1 cellular context compared by ENCODE assay signal in genomic region chr19:38506375-38506722, GRCh38.
TF ChIP-seq lines count a peak whose summit lies in the region.

No MANE protein-coding gene starts in this region.

TF ChIP-seq in K562, 482 proteins besides CTCF, POLR2A, EP300 and RAD21:
- TF ChIP-seq MYNN (IDR thresholded peaks at IDR 0.05) (no peak), MYNN (CRISPR knock-in tag; IDR thresholded peaks at IDR 0.05) (no peak), JUN (IDR thresholded peaks at IDR 0.05; ENCODE audit: borderline replicate concordance, low read depth, low read length) (no peak), JUN (CRISPR knock-in tag; IDR thresholded peaks at IDR 0.05; ENCODE audit: borderline replicate concordance) (no peak), NFE2 (IDR thresholded peaks at IDR 0.05; ENCODE audit: low read depth) (no peak), ZBTB9 (CRISPR knock-in tag; IDR thresholded peaks at IDR 0.05) (no peak), THRB (CRISPR knock-in tag; conservative IDR thresholded peaks at IDR 0.05) (no peak), ZNF395 (CRISPR knock-in tag; IDR thresholded peaks at IDR 0.05) (0 out of 2 replicates have a peak, but pooled peaks have one; percentile 66), JUNB (CRISPR knock-in tag; conservative IDR thresholded peaks at IDR 0.05) (no peak), L3MBTL2 (IDR thresholded peaks at IDR 0.05) (no peak), RREB1 (CRISPR knock-in tag; IDR thresholded peaks at IDR 0.05) (0 out of 2 replicates have a peak, but pooled peaks have one; percentile 45), TAF7 (tag; IDR thresholded peaks at IDR 0.05) (peak; percentile 5; the same call in 1 of the 2 replicates), EGR1 (conservative IDR thresholded peaks at IDR 0.05) (peak; percentile 48; the same call in 1 of the 2 replicates), ZNF384 (IDR thresholded peaks at IDR 0.05; ENCODE audit: low read depth, low read length) (no peak), MAZ (CRISPR knock-in tag; conservative IDR thresholded peaks at IDR 0.05 in 1 of 2, IDR thresholded peaks at IDR 0.05 in 1 of 2) (no peak), SRSF1 (IDR thresholded peaks at IDR 0.05; ENCODE audit: low read depth, low read length) (no peak), ZNF121 (CRISPR knock-in tag; conservative IDR thresholded peaks at IDR 0.05) (no peak), ZNF224 (CRISPR knock-in tag; IDR thresholded peaks at IDR 0.05) (no peak), ZNF764 (CRISPR knock-in tag; IDR thresholded peaks at IDR 0.05; ENCODE audit: low read depth) (no peak), FUS (optimal IDR thresholded peaks at IDR 0.05; ENCODE audit: low read depth, low read length) (no peak), SREBF1 (IDR thresholded peaks at IDR 0.05; ENCODE audit: borderline replicate concordance, low read depth, low read length) (no peak), POLR3A (IDR thresholded peaks at IDR 0.05; ENCODE audit: borderline replicate concordance, extremely low read depth, insufficient read depth, insufficient read length) (no peak)
- TF ChIP-seq, protein P1, sequence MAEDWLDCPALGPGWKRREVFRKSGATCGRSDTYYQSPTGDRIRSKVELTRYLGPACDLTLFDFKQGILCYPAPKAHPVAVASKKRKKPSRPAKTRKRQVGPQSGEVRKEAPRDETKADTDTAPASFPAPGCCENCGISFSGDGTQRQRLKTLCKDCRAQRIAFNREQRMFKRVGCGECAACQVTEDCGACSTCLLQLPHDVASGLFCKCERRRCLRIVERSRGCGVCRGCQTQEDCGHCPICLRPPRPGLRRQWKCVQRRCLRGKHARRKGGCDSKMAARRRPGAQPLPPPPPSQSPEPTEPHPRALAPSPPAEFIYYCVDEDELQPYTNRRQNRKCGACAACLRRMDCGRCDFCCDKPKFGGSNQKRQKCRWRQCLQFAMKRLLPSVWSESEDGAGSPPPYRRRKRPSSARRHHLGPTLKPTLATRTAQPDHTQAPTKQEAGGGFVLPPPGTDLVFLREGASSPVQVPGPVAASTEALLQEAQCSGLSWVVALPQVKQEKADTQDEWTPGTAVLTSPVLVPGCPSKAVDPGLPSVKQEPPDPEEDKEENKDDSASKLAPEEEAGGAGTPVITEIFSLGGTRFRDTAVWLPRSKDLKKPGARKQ (CRISPR knock-in tag; IDR thresholded peaks at IDR 0.05), result no peak
- TF ChIP-seq, protein P2, sequence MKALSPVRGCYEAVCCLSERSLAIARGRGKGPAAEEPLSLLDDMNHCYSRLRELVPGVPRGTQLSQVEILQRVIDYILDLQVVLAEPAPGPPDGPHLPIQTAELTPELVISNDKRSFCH (CRISPR knock-in tag; IDR thresholded peaks at IDR 0.05), result no peak
- TF ChIP-seq, protein P2 (tag; IDR thresholded peaks at IDR 0.05), result peak; percentile 53; the same call in 1 of the 2 replicates
- TF ChIP-seq, protein P3, sequence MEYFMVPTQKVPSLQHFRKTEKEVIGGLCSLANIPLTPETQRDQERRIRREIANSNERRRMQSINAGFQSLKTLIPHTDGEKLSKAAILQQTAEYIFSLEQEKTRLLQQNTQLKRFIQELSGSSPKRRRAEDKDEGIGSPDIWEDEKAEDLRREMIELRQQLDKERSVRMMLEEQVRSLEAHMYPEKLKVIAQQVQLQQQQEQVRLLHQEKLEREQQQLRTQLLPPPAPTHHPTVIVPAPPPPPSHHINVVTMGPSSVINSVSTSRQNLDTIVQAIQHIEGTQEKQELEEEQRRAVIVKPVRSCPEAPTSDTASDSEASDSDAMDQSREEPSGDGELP (CRISPR knock-in tag; IDR thresholded peaks at IDR 0.05; ENCODE audit: borderline replicate concordance), result no peak
- TF ChIP-seq, protein P4, sequence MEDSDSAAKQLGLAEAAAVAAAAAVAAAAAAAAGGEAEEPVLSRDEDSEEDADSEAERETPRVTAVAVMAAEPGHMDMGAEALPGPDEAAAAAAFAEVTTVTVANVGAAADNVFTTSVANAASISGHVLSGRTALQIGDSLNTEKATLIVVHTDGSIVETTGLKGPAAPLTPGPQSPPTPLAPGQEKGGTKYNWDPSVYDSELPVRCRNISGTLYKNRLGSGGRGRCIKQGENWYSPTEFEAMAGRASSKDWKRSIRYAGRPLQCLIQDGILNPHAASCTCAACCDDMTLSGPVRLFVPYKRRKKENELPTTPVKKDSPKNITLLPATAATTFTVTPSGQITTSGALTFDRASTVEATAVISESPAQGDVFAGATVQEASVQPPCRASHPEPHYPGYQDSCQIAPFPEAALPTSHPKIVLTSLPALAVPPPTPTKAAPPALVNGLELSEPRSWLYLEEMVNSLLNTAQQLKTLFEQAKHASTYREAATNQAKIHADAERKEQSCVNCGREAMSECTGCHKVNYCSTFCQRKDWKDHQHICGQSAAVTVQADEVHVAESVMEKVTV (CRISPR knock-in tag; IDR thresholded peaks at IDR 0.05), result 0 out of 2 replicates have a peak, but pooled peaks have one; percentile 20
- TF ChIP-seq, protein P5, sequence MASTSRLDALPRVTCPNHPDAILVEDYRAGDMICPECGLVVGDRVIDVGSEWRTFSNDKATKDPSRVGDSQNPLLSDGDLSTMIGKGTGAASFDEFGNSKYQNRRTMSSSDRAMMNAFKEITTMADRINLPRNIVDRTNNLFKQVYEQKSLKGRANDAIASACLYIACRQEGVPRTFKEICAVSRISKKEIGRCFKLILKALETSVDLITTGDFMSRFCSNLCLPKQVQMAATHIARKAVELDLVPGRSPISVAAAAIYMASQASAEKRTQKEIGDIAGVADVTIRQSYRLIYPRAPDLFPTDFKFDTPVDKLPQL (IDR thresholded peaks at IDR 0.05; ENCODE audit: extremely low read depth, insufficient read length), result no peak
